In genomic region chr5:103135461-103135860, GRCh38 we compare ENCODE assay signal across 6 cellular contexts.
"Had no signal": no experiment of that assay in that cellular context is flagged by ENCODE, and none has a peak within 500 bp of the region (broad histone marks: within the 10 kb centered on the region; RNA-seq: fewer than 3 reads in every experiment).

No MANE protein-coding gene starts in this region.

- H3K36me3 Mint-ChIP-seq: IgD-negative memory B cell had no signal

- H3K4me3 Mint-ChIP-seq: IgD-negative memory B cell had no signal

- FAIRE-seq: HTR-8/SVneo had no signal

- H3K27me3 Mint-ChIP-seq: IgD-negative memory B cell had no signal

- H3K27ac Mint-ChIP-seq: IgD-negative memory B cell had no signal

- H3K27ac ChIP-seq: HL-60 had no signal

- DNase-seq: IMR-90, KBM-7, KG1 had no signal

- H3K9me3 Mint-ChIP-seq: IgD-negative memory B cell had no signal
